ENCODE assay signal across 14 cellular contexts in genomic region chr5:132484386-132484715, GRCh38. TPM values are rescaled to one million over a fixed set of nuclear protein-coding genes. Genes with fewer than 3 reads are reported as not detected.
DNase-seq lines count a peak whose midpoint lies in the region; ATAC-seq, FAIRE-seq and TF ChIP-seq lines count a peak whose summit lies in the region.
"Had no signal": no experiment of that assay in that cellular context is flagged by ENCODE, and none has a peak within 500 bp of the region (broad histone marks: within the 10 kb centered on the region; RNA-seq: fewer than 3 reads in every experiment).

No MANE protein-coding gene starts in this region.

- H3K4me1 ChIP-seq in BLaER1 treated with 17β-estradiol and CSF1 and Interleukin-3, amounts not matched to agents 10 nM and 100 nM: peaks cover 32 to 87% (median 78%) of the 10 kb centered on the region in 10 experiments
- peaks cover 31 to 76% of the 10 kb centered on the region in 2 donors for H3K4me1 ChIP-seq in naive thymus-derived CD4-positive, alpha-beta T cell (ENCODE audit: control insufficient read depth in 2 of 2, insufficient read depth in 2 of 2, low read length in 2 of 2)
- H3K4me1 ChIP-seq in mammary epithelial cell (ENCODE audit: insufficient read depth, low read length): peaks cover 18% of the 10 kb centered on the region

- H3K4me3 ChIP-seq in BLaER1 treated with 17β-estradiol and CSF1 and Interleukin-3, amounts not matched to agents 10 nM and 100 nM: no peak overlapping the region
- H3K4me3 ChIP-seq in naive thymus-derived CD4-positive, alpha-beta T cell (ENCODE audit: low read length): no peak overlapping the region
- H3K4me3 ChIP-seq in mammary epithelial cell (replicated peaks in 1 of 3; ENCODE audit: insufficient read depth in 1 of 3, low read depth in 2 of 3, low read length in 3 of 3): no peak overlapping the region

- H3K4me2 ChIP-seq in BLaER1 treated with 17β-estradiol and CSF1 and Interleukin-3, amounts not matched to agents 10 nM and 100 nM: peak overlapping the region in 6 of 11 experiments; percentile 1 to 44 (median 12); a peak in 7 of 22 replicates
- no peak overlapping the region for H3K4me2 ChIP-seq in mammary epithelial cell (ENCODE audit: insufficient read depth, low read depth, low read length)

- no peaks in the 10 kb centered on the region for H3K27me3 ChIP-seq in BLaER1 treated with 17β-estradiol and CSF1 and Interleukin-3, amounts not matched to agents 10 nM and 100 nM
- no peaks in the 10 kb centered on the region for H3K27me3 ChIP-seq in naive thymus-derived CD4-positive, alpha-beta T cell (ENCODE audit: control insufficient read depth in 2 of 2, insufficient read depth in 2 of 2, low read length in 2 of 2)
- no peaks in the 10 kb centered on the region for H3K27me3 ChIP-seq in mammary epithelial cell (ENCODE audit: insufficient read depth, low read length)

- no peaks in the 10 kb centered on the region for H3K9me3 ChIP-seq in BLaER1 treated with 17β-estradiol and CSF1 and Interleukin-3, amounts not matched to agents 10 nM and 100 nM (replicated peaks in 1 of 11)
- H3K9me3 ChIP-seq in naive thymus-derived CD4-positive, alpha-beta T cell (ENCODE audit: control insufficient read depth in 2 of 3, low read length in 3 of 3): no peaks in the 10 kb centered on the region
- H3K9me3 ChIP-seq in mammary epithelial cell (replicated peaks; ENCODE audit: insufficient read depth, low read length): no peaks in the 10 kb centered on the region

- peak overlapping the region; percentile 97 for H3K27ac Mint-ChIP-seq in activated naive CD4-positive, alpha-beta T cell treated with anti-CD3 and anti-CD28 coated beads for 36 hours
- peak overlapping the region; percentile 59 to 98 (median 87) for H3K27ac Mint-ChIP-seq in naive thymus-derived CD4-positive, alpha-beta T cell

- no peaks in the 10 kb centered on the region for H3K27me3 Mint-ChIP-seq in activated naive CD4-positive, alpha-beta T cell treated with anti-CD3 and anti-CD28 coated beads for 36 hours (ENCODE audit: low read depth)
- H3K27me3 Mint-ChIP-seq in naive thymus-derived CD4-positive, alpha-beta T cell: peaks cover 0 to 2% (median 0%) of the 10 kb centered on the region in 5 donors

- no peak overlapping the region for H3K4me3 Mint-ChIP-seq in activated naive CD4-positive, alpha-beta T cell treated with anti-CD3 and anti-CD28 coated beads for 36 hours
- peak overlapping the region in 8 of 10 donors; percentile 14 to 97 (median 44) for H3K4me3 Mint-ChIP-seq in naive thymus-derived CD4-positive, alpha-beta T cell

- POLR2A ChIA-PET in naive thymus-derived CD4-positive, alpha-beta T cell (lab: Charles Lee): interaction anchor here (1.4 to 17.6 kb wide), 9 partner anchors 11 to 74 kb away, joined by 4 to 268 read pairs (median 18); no protein-coding TSS in a partner anchor

- no TSS peak for BruUV-seq in mammary epithelial cell (replicated peaks; lab: Mats Ljungman, UMichigan)

- dilution Hi-C loops in mammary epithelial cell (cut with HindIII; ENCODE audit: low sequenced_read_pairs): loop anchor here (25.0 kb wide), 1 partner anchor 397 kb away; no protein-coding TSS in a partner anchor

- ATAC-seq in naive thymus-derived CD4-positive, alpha-beta T cell: no peak

- H3K79me2 ChIP-seq in mammary epithelial cell (ENCODE audit: insufficient read depth, low read length): peaks cover 27% of the 10 kb centered on the region

- in situ Hi-C loops in mammary epithelial cell (cut with MboI; ENCODE audit: low sequenced_read_pairs in 2 of 2): no loop called here

- no peak overlapping the region for H2AFZ ChIP-seq in mammary epithelial cell (ENCODE audit: low read depth, low read length)
- H2AFZ ChIP-seq: parathyroid adenoma had no signal

- H3K36me3 ChIP-seq in BLaER1 treated with 17β-estradiol and CSF1 and Interleukin-3, amounts not matched to agents 10 nM and 100 nM: peaks cover 72 to 87% (median 81%) of the 10 kb centered on the region in 11 experiments
- peaks cover 54 to 77% (median 67%) of the 10 kb centered on the region in 3 experiments for H3K36me3 ChIP-seq in naive thymus-derived CD4-positive, alpha-beta T cell (ENCODE audit: control insufficient read depth in 2 of 3, insufficient read depth in 3 of 3, low read length in 3 of 3)
- peaks cover 19% of the 10 kb centered on the region for H3K36me3 ChIP-seq in mammary epithelial cell (ENCODE audit: insufficient read depth, low read length)

- peaks cover 60% of the 10 kb centered on the region for H3K4me1 Mint-ChIP-seq in activated naive CD4-positive, alpha-beta T cell treated with anti-CD3 and anti-CD28 coated beads for 36 hours (ENCODE audit: low read depth)
- H3K4me1 Mint-ChIP-seq in naive thymus-derived CD4-positive, alpha-beta T cell: peaks cover 49 to 78% (median 66%) of the 10 kb centered on the region in 7 donors

- peak; percentile 22; the same call in 1 of the 2 replicates for TF ChIP-seq POLR2A in GM12891 (IDR thresholded peaks at IDR 0.05; ENCODE audit: low read depth, low read length)

- no peak for DNase-seq in GM12891 (ENCODE audit: insufficient read length, low spot score)
- peak; percentile 3 for DNase-seq in activated naive CD4-positive, alpha-beta T cell treated with anti-CD3 and anti-CD28 coated beads for 36 hours
- peak in 3 of 9 donors; percentile 11 to 19 (median 19) for DNase-seq in naive thymus-derived CD4-positive, alpha-beta T cell
- no peak for DNase-seq in activated gamma-delta T cell treated with Interleukin-2 at 50 U/mL for 16 hours
- no peak for DNase-seq in mammary epithelial cell
- DNase-seq in SW480 (ENCODE audit: low spot score): no peak
- no peak for DNase-seq in HTR-8/SVneo (ENCODE audit: insufficient read length, low spot score)
- DNase-seq: NCI-H1105 had no signal

- 94% methylated on average over 3 of the region's 3 CpGs for WGBS in mammary epithelial cell (ENCODE audit: low coverage, missing lambda C conversion rate)

- intact Hi-C loops in activated naive CD4-positive, alpha-beta T cell treated with anti-CD3 and anti-CD28 coated beads for 36 hours (cut with micrococcal nuclease): no loop called here
- intact Hi-C loops in naive thymus-derived CD4-positive, alpha-beta T cell (cut with micrococcal nuclease): no loop called here
- intact Hi-C loops in mammary epithelial cell (cut with micrococcal nuclease): no loop called here

- H3K9me3 Mint-ChIP-seq in activated naive CD4-positive, alpha-beta T cell treated with anti-CD3 and anti-CD28 coated beads for 36 hours: no peaks in the 10 kb centered on the region
- peaks cover 0 to 3% (median 0%) of the 10 kb centered on the region in 11 donors for H3K9me3 Mint-ChIP-seq in naive thymus-derived CD4-positive, alpha-beta T cell

- H3K27ac ChIP-seq in BLaER1 treated with 17β-estradiol and CSF1 and Interleukin-3, amounts not matched to agents 10 nM and 100 nM: peak overlapping the region in 2 of 11 experiments; percentile 17 to 35; a peak in 1 of 22 replicates
- H3K27ac ChIP-seq in naive thymus-derived CD4-positive, alpha-beta T cell (ENCODE audit: low read depth, low read length): peak overlapping the region; percentile 99
- H3K27ac ChIP-seq in mammary epithelial cell (ENCODE audit: insufficient read depth, low read depth, low read length): no peak overlapping the region
- H3K27ac ChIP-seq: parathyroid adenoma had no signal

- CTCF ChIA-PET in activated naive CD4-positive, alpha-beta T cell treated with anti-CD3 and anti-CD28 coated beads for 36 hours (lab: Charles Lee): interaction anchor here (1.3 to 1.8 kb wide), 4 partner anchors 16 to 98 kb away, joined by 3 to 4 read pairs (median 4); no protein-coding TSS in a partner anchor
- CTCF ChIA-PET in naive thymus-derived CD4-positive, alpha-beta T cell (lab: Charles Lee): interaction anchor here (1.3 to 2.0 kb wide), 2 partner anchors 10 to 18 kb away, joined by 3 to 6 read pairs; no protein-coding TSS in a partner anchor
- CTCF ChIA-PET in mammary epithelial cell (lab: Charles Lee; ENCODE audit: low non-redundant PET): no interaction called here

- peak overlapping the region in 3 of 11 experiments; percentile 13 to 44 (median 39); a peak in 2 of 22 replicates for H3K9ac ChIP-seq in BLaER1 treated with 17β-estradiol and CSF1 and Interleukin-3, amounts not matched to agents 10 nM and 100 nM
- H3K9ac ChIP-seq in mammary epithelial cell (ENCODE audit: insufficient read depth, low read length): no peak overlapping the region
- H3K9ac ChIP-seq: parathyroid adenoma had no signal

- H4K20me1 ChIP-seq in BLaER1 treated with 17β-estradiol and CSF1 and Interleukin-3, amounts not matched to agents 10 nM and 100 nM: peaks cover 62 to 94% (median 83%) of the 10 kb centered on the region in 11 experiments
- H4K20me1 ChIP-seq in mammary epithelial cell (ENCODE audit: insufficient read depth, low read length): no peaks in the 10 kb centered on the region

- no peak for FAIRE-seq in GM12891 (lab: Jason Lieb, UNC)
- FAIRE-seq in HTR-8/SVneo (lab: Jason Lieb, UNC): no peak
- FAIRE-seq: GM19239 had no signal

- peaks cover 63% of the 10 kb centered on the region for H3K36me3 Mint-ChIP-seq in activated naive CD4-positive, alpha-beta T cell treated with anti-CD3 and anti-CD28 coated beads for 36 hours (ENCODE audit: low read depth)
- H3K36me3 Mint-ChIP-seq in naive thymus-derived CD4-positive, alpha-beta T cell: peaks cover 23 to 67% (median 49%) of the 10 kb centered on the region in 5 donors

- TF ChIP-seq CTCF in mammary epithelial cell (conservative IDR thresholded peaks at IDR 0.05 in 1 of 2, IDR thresholded peaks at IDR 0.05 in 1 of 2; ENCODE audit: extremely low read depth in 1 of 2, insufficient read depth in 1 of 2, low read depth in 1 of 2, low read length in 2 of 2): no peak

TF ChIP-seq in GM12891, 5 proteins besides CTCF, POLR2A, EP300 and RAD21:
- TF ChIP-seq POLR2AphosphoS5 (IDR thresholded peaks at IDR 0.05; ENCODE audit: low read depth, low read length): no peak
- TF ChIP-seq SPI1 (IDR thresholded peaks at IDR 0.05; ENCODE audit: low read depth, low read length): no peak
- no peak for TF ChIP-seq PAX5 (IDR thresholded peaks at IDR 0.05; ENCODE audit: insufficient read depth, low read length, severe bottlenecking)
- no peak for TF ChIP-seq TAF1 (IDR thresholded peaks at IDR 0.05; ENCODE audit: low read depth, low read length)
- TF ChIP-seq POU2F2 (IDR thresholded peaks at IDR 0.05; ENCODE audit: low read depth, low read length): no peak
TF ChIP-seq in GM12891: peak in this region for 0.

RNA-seq across cellular contexts. Expression of gene IRF1, which starts 6.2 kb away (rescaled TPM):
- 30.8 TPM for polyA plus RNA-seq in GM12891 (2012; ENCODE audit: low read depth, missing spikeins)
- 10 to 100 TPM; 84.3 to 88.4 TPM for total RNA-seq in activated naive CD4-positive, alpha-beta T cell treated with anti-CD3 and anti-CD28 coated beads for 36 hours
- total RNA-seq in naive thymus-derived CD4-positive, alpha-beta T cell: 100 to 1,000 TPM; 118 to 632 (median 549) TPM
- 100 to 1,000 TPM; 148 to 174 TPM for polyA plus RNA-seq in naive thymus-derived CD4-positive, alpha-beta T cell
- 10 to 100 TPM in 1 of 2 donors, 1 to 10 TPM in 1; 5.3 to 14.9 TPM for total RNA-seq in mammary epithelial cell
- 9.0 TPM for polyA plus RNA-seq in mammary epithelial cell
- polyA minus RNA-seq in mammary epithelial cell: 24.6 TPM

RNA-seq across cellular contexts. Expression of gene IL5, which starts 59.0 kb away (rescaled TPM):
- polyA plus RNA-seq in GM12891 (2012; ENCODE audit: low read depth, missing spikeins): not detected
- not detected for total RNA-seq in activated naive CD4-positive, alpha-beta T cell treated with anti-CD3 and anti-CD28 coated beads for 36 hours
- total RNA-seq in naive thymus-derived CD4-positive, alpha-beta T cell: 1 to 10 TPM in 1 of 5 experiments, not detected in 4; 1.2 TPM
- polyA plus RNA-seq in naive thymus-derived CD4-positive, alpha-beta T cell: not detected
- total RNA-seq in mammary epithelial cell: not detected
- not detected for polyA plus RNA-seq in mammary epithelial cell
- polyA minus RNA-seq in mammary epithelial cell: not detected
- total RNA-seq: Daoy, fibroblast of villous mesenchyme, NCI-H460 had no signal

Comparison
In these comparisons a context has a peak if more than half of its experiments do, and no peak if none do; other contexts are left out.
1. RNA of gene IRF1, which starts 6.2 kb away (total RNA-seq): 118 to 632 TPM in naive thymus-derived CD4-positive, alpha-beta T cell and 84.3 to 88.4 TPM in activated naive CD4-positive, alpha-beta T cell treated with anti-CD3 and anti-CD28 coated beads for 36 hours; 5.3 to 14.9 TPM in mammary epithelial cell; every median in the first group is over 4 times any median in the second.